In the genomic region with DNA sequence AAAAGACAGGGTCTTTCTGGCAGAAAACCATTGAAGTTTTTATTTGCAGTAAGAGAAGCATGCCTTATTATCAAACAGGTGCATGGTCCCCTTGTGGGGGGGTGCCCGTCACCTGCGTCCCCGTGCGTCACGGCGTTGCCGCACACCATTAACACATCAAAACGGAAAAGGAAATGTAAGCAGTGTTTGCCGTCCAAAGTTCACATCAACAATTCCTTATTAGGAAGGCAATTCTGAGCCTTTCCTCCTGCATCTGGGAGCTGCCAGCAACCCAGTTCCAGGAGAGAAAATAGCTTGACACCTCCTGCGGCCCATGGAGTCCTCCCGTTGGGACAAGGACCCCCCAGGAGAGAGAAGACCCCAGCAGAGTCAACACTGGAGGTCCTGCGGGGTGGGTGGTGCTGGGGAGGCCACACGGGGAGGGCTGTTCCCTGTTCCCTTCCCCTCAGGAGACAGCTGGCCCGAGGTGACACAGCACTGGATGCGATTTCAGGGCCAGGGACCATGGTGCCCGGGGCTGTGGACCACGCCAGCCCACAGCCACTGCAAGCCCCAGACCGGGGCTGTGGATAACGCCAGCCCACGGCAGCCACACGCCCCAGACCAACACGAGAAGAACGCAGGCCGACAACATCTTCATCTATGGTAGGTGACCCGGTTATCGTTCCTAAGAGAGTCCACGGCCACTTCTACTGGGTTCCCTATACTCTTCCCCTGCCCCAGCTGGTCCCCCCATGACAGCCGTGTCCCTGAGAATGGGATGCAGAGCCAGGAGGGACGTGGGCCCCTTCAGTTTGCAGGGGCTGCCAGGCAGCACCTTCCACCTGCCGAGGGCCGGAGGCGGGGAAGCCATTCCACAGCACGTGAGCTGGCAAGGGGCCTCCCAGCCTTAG, we compare ENCODE assay signal across 11 cellular contexts. TPM values are rescaled to one million over a fixed set of nuclear protein-coding genes. Genes with fewer than 3 reads are reported as not detected.
DNase-seq lines count a peak whose midpoint lies in the region; ATAC-seq and TF ChIP-seq lines count a peak whose summit lies in the region.
"Had no signal": no experiment of that assay in that cellular context is flagged by ENCODE, and none has a peak within 500 bp of the region (broad histone marks: within the 10 kb centered on the region; RNA-seq: fewer than 3 reads in every experiment).

No MANE protein-coding gene starts in this region.

- CTCF ChIA-PET in Calu3 (lab: Charles Lee): interaction anchor here (0.6 kb wide), 1 partner anchor 36 kb away, joined by 3 read pairs; no protein-coding TSS in a partner anchor

- peaks cover 10% of the 10 kb centered on the region for H3K4me1 Mint-ChIP-seq in Calu3 (ENCODE audit: low read depth, unreplicated experiment)
- H3K4me1 Mint-ChIP-seq: CD8-positive, alpha-beta memory T cell had no signal

- H3K27ac ChIP-seq in gastroesophageal sphincter: peak overlapping the region; percentile 81 to 95 (median 86)

- peaks cover 35% of the 10 kb centered on the region for H3K36me3 Mint-ChIP-seq in Calu3 (ENCODE audit: insufficient read depth, unreplicated experiment)
- H3K36me3 Mint-ChIP-seq: CD8-positive, alpha-beta memory T cell had no signal

- intact Hi-C loops in Calu3 (cut with micrococcal nuclease; ENCODE audit: unreplicated experiment): loop anchor here (2.0 kb wide), 1 partner anchor 139 kb away; no protein-coding TSS in a partner anchor
- intact Hi-C loops in posterior vena cava (cut with DNase I): no loop called here

- no peaks in the 10 kb centered on the region for H3K27me3 ChIP-seq in gastroesophageal sphincter

- no TSS peak for BruUV-seq in Calu3 (replicated peaks; lab: Mats Ljungman, UMichigan)

- H3K4me3 Mint-ChIP-seq in Calu3 (ENCODE audit: low read depth, unreplicated experiment): peak overlapping the region; percentile 94
- H3K4me3 Mint-ChIP-seq: CD8-positive, alpha-beta memory T cell had no signal

- no peaks in the 10 kb centered on the region for H3K9me3 Mint-ChIP-seq in Calu3 (ENCODE audit: low read depth, unreplicated experiment)
- H3K9me3 Mint-ChIP-seq: CD8-positive, alpha-beta memory T cell had no signal

- DNase-seq in Calu3: peak; percentile 83
- DNase-seq in NCI-H69 (lab: John Stamatoyannopoulos, UW): peak; percentile 68
- peak; percentile 75 for DNase-seq in posterior vena cava (ENCODE audit: low spot score)
- DNase-seq in COR-L47 (lab: John Stamatoyannopoulos, UW): no peak
- no peak for DNase-seq in iPS-NIHi11 (ENCODE audit: low spot score)
- DNase-seq: activated effector memory CD4-positive, alpha-beta T cell treated with anti-CD3 and anti-CD28 coated beads, Interleukin-2, amount 50 U/mL, for 16 hours; CD8-positive, alpha-beta memory T cell; NCI-H1092 treated with DMSO at 0.1 percent for 48 hours had no signal

- WGBS in gastroesophageal sphincter (ENCODE audit: low coverage in 1 of 2), 2 donors: 17% methylated on average over 17 of the region's 33 CpGs; no CpG with 5 or more reads in 1 of the 2 donors

- TF ChIP-seq CTCF in Calu3 (IDR thresholded peaks at IDR 0.05; ENCODE audit: unreplicated experiment) (no peak), gastroesophageal sphincter (IDR thresholded peaks at IDR 0.05) (no peak)

- TF ChIP-seq POLR2A in gastroesophageal sphincter (IDR thresholded peaks at IDR 0.05): peak; percentile 42 to 43

- H3K27ac Mint-ChIP-seq in Calu3 (ENCODE audit: unreplicated experiment): no peak overlapping the region
- H3K27ac Mint-ChIP-seq: CD8-positive, alpha-beta memory T cell had no signal

- TF ChIP-seq EP300 in gastroesophageal sphincter (IDR thresholded peaks at IDR 0.05): peak; percentile 94

- H3K4me1 ChIP-seq in gastroesophageal sphincter: peaks cover 0 to 60% (median 19%) of the 10 kb centered on the region in 3 donors

- peak overlapping the region; percentile 38 to 45 for H3K4me3 ChIP-seq in gastroesophageal sphincter

- peaks cover 0 to 3% (median 0%) of the 10 kb centered on the region in 3 donors for H3K9me3 ChIP-seq in gastroesophageal sphincter

- ATAC-seq in gastroesophageal sphincter (peak; percentile 85), GM18520 (IDR thresholded peaks at IDR 0.05; ENCODE audit: unreplicated experiment) (no peak), HG03571 (IDR thresholded peaks at IDR 0.05; ENCODE audit: unreplicated experiment) (no peak)

- no peaks in the 10 kb centered on the region for H3K27me3 Mint-ChIP-seq in Calu3 (ENCODE audit: unreplicated experiment)

- H3K36me3 ChIP-seq in gastroesophageal sphincter: peaks cover 0 to under 1% of the 10 kb centered on the region in 2 donors

RNA-seq across cellular contexts. Expression of a gene that starts 39.4 kb away (rescaled TPM):
- total RNA-seq in Calu3 (2022) (11.0 and 13.2 TPM in 2 replicates), gastroesophageal sphincter (10 to 100 TPM; 40.8 to 73.8 (median 47.7) TPM), posterior vena cava (10 to 100 TPM; 39.3 to 45.6 TPM)

Comparison
In these comparisons a context has a peak if more than half of its experiments do, and no peak if none do; other contexts are left out.
1. DNase-seq: peak in Calu3 (single experiment), NCI-H69 (single experiment) and posterior vena cava (single experiment); none in COR-L47 (single experiment) and iPS-NIHi11 (single experiment).